ENCODE assay signal across 11 cellular contexts in genomic region chr5:172854958-172855357, GRCh38. TPM values are rescaled to one million over a fixed set of nuclear protein-coding genes. Genes with fewer than 3 reads are reported as not detected.
A peak's percentile ranks its signal among the peaks of the same experiment; 100 is the strongest.
DNase-seq lines count a peak whose midpoint lies in the region; ATAC-seq and TF ChIP-seq lines count a peak whose summit lies in the region.
"Had no signal": no experiment of that assay in that cellular context is flagged by ENCODE, and none has a peak within 500 bp of the region (broad histone marks: within the 10 kb centered on the region; RNA-seq: fewer than 3 reads in every experiment).

No MANE protein-coding gene starts in this region.

- no peaks in the 10 kb centered on the region for H3K36me3 Mint-ChIP-seq in stimulated activated naive CD8-positive, alpha-beta T cell treated with anti-CD3 and anti-CD28 coated beads, Interleukin-15, Interleukin-2, amounts not matched to agents 100 ng/mL and 50 ng/mL, for 24 hours (ENCODE audit: low read depth)

- H2AFZ ChIP-seq in fibroblast of lung (ENCODE audit: low read length): no peak overlapping the region

- intact Hi-C loops in prostate gland (cut with DNase I): no loop called here

- H3K27ac Mint-ChIP-seq in stimulated activated naive CD8-positive, alpha-beta T cell treated with anti-CD3 and anti-CD28 coated beads, Interleukin-15, Interleukin-2, amounts not matched to agents 100 ng/mL and 50 ng/mL, for 24 hours: peak overlapping the region; percentile 67

- H3K79me2 ChIP-seq in fibroblast of lung (ENCODE audit: control insufficient read depth, insufficient read depth, low read length): peaks cover 70% of the 10 kb centered on the region

- peaks cover 2% of the 10 kb centered on the region for H3K36me3 ChIP-seq in fibroblast of lung (ENCODE audit: control insufficient read depth, insufficient read depth, low read length)
- H3K36me3 ChIP-seq in prostate gland: no peaks in the 10 kb centered on the region

- no peak overlapping the region for H3K4me3 Mint-ChIP-seq in stimulated activated naive CD8-positive, alpha-beta T cell treated with anti-CD3 and anti-CD28 coated beads, Interleukin-15, Interleukin-2, amounts not matched to agents 100 ng/mL and 50 ng/mL, for 24 hours

- TF ChIP-seq CTCF in fibroblast of lung (conservative IDR thresholded peaks at IDR 0.05 in 1 of 2, IDR thresholded peaks at IDR 0.05 in 1 of 2; ENCODE audit: low read depth in 1 of 2, low read length in 2 of 2) (no peak), prostate gland (IDR thresholded peaks at IDR 0.05) (no peak)

- DNase-seq in stimulated activated naive CD8-positive, alpha-beta T cell treated with anti-CD3 and anti-CD28 coated beads, Interleukin-15, Interleukin-2, amounts not matched to agents 100 U/mL and 50 U/mL, for 24 hours: no peak
- no peak for DNase-seq in fibroblast of lung (ENCODE audit: low read depth in 2 of 2)
- DNase-seq in prostate gland (ENCODE audit: low spot score): no peak
- no peak for DNase-seq in SHP77 treated with DMSO at 0.1 percent for 48 hours (lab: John Stamatoyannopoulos, UW)
- DNase-seq in G401 (ENCODE audit: low spot score): no peak
- no peak for DNase-seq in mucosa of gallbladder (ENCODE audit: low spot score)
- DNase-seq: activated CD4-positive, alpha-beta T cell treated with anti-CD3 and anti-CD28 coated beads for 4 hours; NCI-H2107; stimulated activated CD4-positive, alpha-beta T cell treated with anti-CD3 and anti-CD28 coated beads, Interleukin-1b, Interleukin-23, amount 100 ng/mL, for 48 hours had no signal

- H3K4me1 ChIP-seq in fibroblast of lung (ENCODE audit: control insufficient read depth, extremely low read depth, insufficient read depth, low read length) (peaks cover 49% of the 10 kb centered on the region), prostate gland (replicated peaks) (peaks cover 36% of the 10 kb centered on the region)

- H3K9me3 ChIP-seq in fibroblast of lung (ENCODE audit: control insufficient read depth, insufficient read depth, low read depth, low read length) (no peaks in the 10 kb centered on the region), prostate gland (no peaks in the 10 kb centered on the region)

- H3K27me3 ChIP-seq in fibroblast of lung (ENCODE audit: control insufficient read depth, insufficient read depth, low read length) (no peaks in the 10 kb centered on the region), prostate gland (replicated peaks; ENCODE audit: insufficient read depth) (no peaks in the 10 kb centered on the region)

- in situ Hi-C loops in G401 (cut with HindIII; ENCODE audit: low sequenced_read_pairs): no loop called here

- 95% methylated on average over 4 of the region's 4 CpGs for WGBS in prostate gland

- peak overlapping the region; percentile 18 for H3K4me2 ChIP-seq in fibroblast of lung (ENCODE audit: extremely low read depth, insufficient read depth, low read length)

- peaks cover 61% of the 10 kb centered on the region for H3K4me1 Mint-ChIP-seq in stimulated activated naive CD8-positive, alpha-beta T cell treated with anti-CD3 and anti-CD28 coated beads, Interleukin-15, Interleukin-2, amounts not matched to agents 100 ng/mL and 50 ng/mL, for 24 hours (ENCODE audit: low read depth)

- no peak for ATAC-seq in stimulated activated naive CD8-positive, alpha-beta T cell treated with anti-CD3 and anti-CD28 coated beads, Interleukin-15, Interleukin-2, amounts not matched to agents 100 U/mL and 50 U/mL, for 24 hours
- no peak for ATAC-seq in GM18498 (IDR thresholded peaks at IDR 0.05; ENCODE audit: unreplicated experiment)

- H3K9me3 Mint-ChIP-seq in stimulated activated naive CD8-positive, alpha-beta T cell treated with anti-CD3 and anti-CD28 coated beads, Interleukin-15, Interleukin-2, amounts not matched to agents 100 ng/mL and 50 ng/mL, for 24 hours: no peaks in the 10 kb centered on the region

- H4K20me1 ChIP-seq in fibroblast of lung (ENCODE audit: control insufficient read depth, extremely low read depth, insufficient read depth, low read length): no peaks in the 10 kb centered on the region

- H3K27ac ChIP-seq in fibroblast of lung (ENCODE audit: insufficient read depth, low read length) (peak overlapping the region; percentile 81), prostate gland (peak overlapping the region; percentile 93 to 96)

- H3K9ac ChIP-seq in fibroblast of lung (ENCODE audit: insufficient read depth, low read length): peak overlapping the region; percentile 18

- H3K27me3 Mint-ChIP-seq in stimulated activated naive CD8-positive, alpha-beta T cell treated with anti-CD3 and anti-CD28 coated beads, Interleukin-15, Interleukin-2, amounts not matched to agents 100 ng/mL and 50 ng/mL, for 24 hours: no peaks in the 10 kb centered on the region

- no peak for TF ChIP-seq POLR2A in prostate gland (IDR thresholded peaks at IDR 0.05)

- no peak overlapping the region for H3K4me3 ChIP-seq in fibroblast of lung (replicated peaks in 1 of 4; ENCODE audit: control extremely low read depth in 1 of 4, insufficient read depth in 1 of 4, low read depth in 3 of 4, low read length in 4 of 4)
- no peak overlapping the region for H3K4me3 ChIP-seq in prostate gland

RNA-seq across cellular contexts. Expression of gene ERGIC1, which starts 20.9 kb away (rescaled TPM):
- total RNA-seq in fibroblast of lung: 70.9 and 113 TPM in 2 replicates
- 168 and 171 TPM in 2 replicates for polyA plus RNA-seq in fibroblast of lung
- polyA plus RNA-seq in fibroblast of lung (2012): 173 and 195 TPM in 2 replicates
- polyA minus RNA-seq in fibroblast of lung (ENCODE audit: low replicate concordance): 269 and 362 TPM in 2 replicates
- 100 to 1,000 TPM; 228 to 380 TPM for total RNA-seq in prostate gland
- 21.3 and 28.7 TPM in 2 replicates for total RNA-seq in G401 (2014; rRNA removed; shearing (Covaris generic))
- total RNA-seq in mucosa of gallbladder: 118 TPM
